ENCODE assay signal across 1 cellular context in genomic region chr3:129553171-129553570, GRCh38.
TF ChIP-seq lines count a peak whose summit lies in the region.

No MANE protein-coding gene starts in this region.

TF ChIP-seq in H1, 55 proteins besides CTCF, POLR2A, EP300 and RAD21:
- TF ChIP-seq RFX5 (IDR thresholded peaks at IDR 0.05; ENCODE audit: borderline replicate concordance, low read depth, low read length) (no peak), CBX5 (IDR thresholded peaks at IDR 0.05; ENCODE audit: low read depth, low read length) (no peak), POLR2AphosphoS5 (IDR thresholded peaks at IDR 0.05; ENCODE audit: low read depth, low read length) (no peak), ASH2L (IDR thresholded peaks at IDR 0.05; ENCODE audit: low read length) (no peak), TCF12 (IDR thresholded peaks at IDR 0.05; ENCODE audit: low read depth, low read length) (no peak), HDAC2 (IDR thresholded peaks at IDR 0.05; ENCODE audit: borderline replicate concordance in 1 of 2, low read depth in 2 of 2, low read length in 2 of 2) (no peak), TBP (IDR thresholded peaks at IDR 0.05; ENCODE audit: low read depth, low read length) (no peak), CTBP2 (IDR thresholded peaks at IDR 0.05; ENCODE audit: borderline replicate concordance, insufficient read depth, insufficient read length, low read length) (no peak), KDM5A (IDR thresholded peaks at IDR 0.05; ENCODE audit: low read length) (no peak), SAP30 (IDR thresholded peaks at IDR 0.05; ENCODE audit: insufficient read depth, insufficient replicate concordance, low read length) (no peak)
TF ChIP-seq in H1: peak in this region for 0.
